Comparison of ENCODE assay signal across 7 cellular contexts in the genomic region with DNA sequence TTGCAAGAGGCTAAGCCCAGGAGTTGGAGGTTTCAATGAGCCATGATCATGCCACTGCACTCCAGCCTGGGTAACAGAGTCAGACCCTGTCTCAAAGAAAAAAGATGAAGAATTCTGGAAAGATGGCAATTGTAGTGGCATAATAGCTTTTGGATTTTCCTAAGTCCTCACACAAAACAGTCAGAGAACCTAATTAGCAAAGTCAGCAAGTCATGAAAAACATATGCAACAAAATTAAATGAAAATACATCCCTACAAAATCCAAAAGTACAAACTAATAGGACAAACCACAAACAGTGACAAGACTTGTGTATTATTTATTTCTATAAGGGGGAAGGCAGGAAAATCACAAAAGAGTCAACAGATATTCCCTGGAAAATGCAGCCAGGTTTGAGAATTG.
"Had no signal": no experiment of that assay in that cellular context is flagged by ENCODE, and none has a peak within 500 bp of the region (broad histone marks: within the 10 kb centered on the region; RNA-seq: fewer than 3 reads in every experiment).

No MANE protein-coding gene starts in this region.

- H3K4me2 ChIP-seq: KMS-11 had no signal

- FAIRE-seq: HTR-8/SVneo had no signal

- H3K27ac ChIP-seq: HL-60, KMS-11 had no signal

- H3K9ac ChIP-seq: KMS-11 had no signal

- DNase-seq: Karpas-422, Kasumi-1, KBM-7, KG1 had no signal
